Comparison of ENCODE assay signal across 24 cellular contexts in genomic region chr4:3361896-3362295, GRCh38.
A peak's percentile ranks its signal among the peaks of the same experiment; 100 is the strongest.
DNase-seq lines count a peak whose midpoint lies in the region; ATAC-seq and TF ChIP-seq lines count a peak whose summit lies in the region.
"Had no signal": no experiment of that assay in that cellular context is flagged by ENCODE, and none has a peak within 500 bp of the region (broad histone marks: within the 10 kb centered on the region; RNA-seq: fewer than 3 reads in every experiment).

No MANE protein-coding gene starts in this region.

- H3K27ac Mint-ChIP-seq in activated CD8-positive, alpha-beta memory T cell treated with anti-CD3 and anti-CD28 coated beads, Interleukin-2, amount 10 ng/mL, durations not matched to agents 7 days and 5 days = no peak overlapping the region
- H3K27ac Mint-ChIP-seq in brain = peak overlapping the region in 4 of 5 experiments; percentile 12 to 63 (median 34)
- peak overlapping the region; percentile 64 for H3K27ac Mint-ChIP-seq in nephron progenitor cell

- TF ChIP-seq EP300 in stomach (IDR thresholded peaks at IDR 0.05) = no peak

- peak; percentile 38 for DNase-seq in activated CD8-positive, alpha-beta memory T cell treated with anti-CD3 and anti-CD28 coated beads, Interleukin-2, amount 10 ng/mL, durations not matched to agents 7 days and 5 days
- DNase-seq in activated CD8-positive, alpha-beta memory T cell treated with anti-CD3 and anti-CD28 coated beads, Interleukin-2, amount 50 U/mL, for 4 hours = no peak
- DNase-seq in nephron progenitor cell (no peak), stomach (peak; percentile 11), occipital lobe (lab: John Stamatoyannopoulos, UW) (no peak)
- DNase-seq in activated CD4-positive, alpha-beta T cell treated with anti-CD3 and anti-CD28 coated beads, Interleukin-2, amount 50 U/mL, for 1 hour = no peak
- DNase-seq: 8988T; BE2C; Calu3; CD4-positive, alpha-beta memory T cell; EL; GM23248; MM.1S; NCI-H1105 treated with DMSO at 0.1 percent for 48 hours; NCI-H187; NCI-H2107; NCI-H510A; NCI-H748 treated with DMSO at 0.1 percent for 48 hours; NK-92 treated with Interleukin-12 subunit alpha and Interleukin-12 subunit beta, amount 100 ng/mL, for 24 hours; Right ventricle myocardium superior had no signal

- H3K4me3 Mint-ChIP-seq in activated CD8-positive, alpha-beta memory T cell treated with anti-CD3 and anti-CD28 coated beads, Interleukin-2, amount 10 ng/mL, durations not matched to agents 7 days and 5 days = no peak overlapping the region
- H3K4me3 Mint-ChIP-seq in brain = no peak overlapping the region
- H3K4me3 Mint-ChIP-seq in nephron progenitor cell = no peak overlapping the region

- WGBS in stomach, 5 donors = 92 to 98% (median 93%) methylated on average over 12 of the region's 12 CpGs

- peaks cover 12% of the 10 kb centered on the region for H3K27me3 Mint-ChIP-seq in activated CD8-positive, alpha-beta memory T cell treated with anti-CD3 and anti-CD28 coated beads, Interleukin-2, amount 10 ng/mL, durations not matched to agents 7 days and 5 days
- H3K27me3 Mint-ChIP-seq in brain (no peaks in the 10 kb centered on the region), nephron progenitor cell (ENCODE audit: low read depth, poor library complexity) (peaks cover 4% of the 10 kb centered on the region)

- no peak overlapping the region for H3K27ac ChIP-seq in stomach
- H3K27ac ChIP-seq: GM23248 had no signal

- H3K4me1 Mint-ChIP-seq in activated CD8-positive, alpha-beta memory T cell treated with anti-CD3 and anti-CD28 coated beads, Interleukin-2, amount 10 ng/mL, durations not matched to agents 7 days and 5 days = no peaks in the 10 kb centered on the region
- peaks cover 67% of the 10 kb centered on the region for H3K4me1 Mint-ChIP-seq in brain
- H3K4me1 Mint-ChIP-seq in nephron progenitor cell = peaks cover 70% of the 10 kb centered on the region

- TF ChIP-seq CTCF in brain (conservative IDR thresholded peaks at IDR 0.05) (no peak), nephron progenitor cell (IDR thresholded peaks at IDR 0.05) (no peak), stomach (IDR thresholded peaks at IDR 0.05) (no peak)

- CTCF ChIA-PET in activated CD8-positive, alpha-beta memory T cell treated with anti-CD3 and anti-CD28 coated beads, Interleukin-2, amount 10 ng/mL, durations not matched to agents 7 days and 5 days (lab: Charles Lee) = no interaction called here

- no peaks in the 10 kb centered on the region for H3K36me3 Mint-ChIP-seq in activated CD8-positive, alpha-beta memory T cell treated with anti-CD3 and anti-CD28 coated beads, Interleukin-2, amount 10 ng/mL, durations not matched to agents 7 days and 5 days
- H3K36me3 Mint-ChIP-seq in brain (peaks cover 19% of the 10 kb centered on the region), nephron progenitor cell (ENCODE audit: low read depth) (peaks cover 17% of the 10 kb centered on the region)
- H3K36me3 Mint-ChIP-seq: CD4-positive, alpha-beta memory T cell had no signal

- intact Hi-C loops in stomach (cut with DNase I; ENCODE audit: low total_unique reads) = no loop called here

- no peak for TF ChIP-seq POLR2A in stomach (IDR thresholded peaks at IDR 0.05)

- no peaks in the 10 kb centered on the region for H3K9me3 Mint-ChIP-seq in activated CD8-positive, alpha-beta memory T cell treated with anti-CD3 and anti-CD28 coated beads, Interleukin-2, amount 10 ng/mL, durations not matched to agents 7 days and 5 days (ENCODE audit: low read depth)
- H3K9me3 Mint-ChIP-seq in brain = peaks cover 12 to 15% (median 14%) of the 10 kb centered on the region in 5 experiments
- H3K9me3 Mint-ChIP-seq in nephron progenitor cell = peaks cover 17% of the 10 kb centered on the region

- no peaks in the 10 kb centered on the region for H3K9me3 ChIP-seq in stomach
- H3K9me3 ChIP-seq: BE2C had no signal

- H3K36me3 ChIP-seq in stomach = no peaks in the 10 kb centered on the region
- H3K36me3 ChIP-seq: BE2C had no signal

- H3K4me3 ChIP-seq in stomach = no peak overlapping the region
- H3K4me3 ChIP-seq: GM12878, GM23248 had no signal

- peaks cover 0 to 3% (median 0%) of the 10 kb centered on the region in 4 donors for H3K4me1 ChIP-seq in stomach
- H3K4me1 ChIP-seq: BE2C had no signal

- no peak for ATAC-seq in activated CD8-positive, alpha-beta memory T cell treated with anti-CD3 and anti-CD28 coated beads, Interleukin-2, amount 10 ng/mL, durations not matched to agents 7 days and 5 days
- ATAC-seq in HG03571 (IDR thresholded peaks at IDR 0.05; ENCODE audit: unreplicated experiment) = no peak
- ATAC-seq: GM12878, HCT116 had no signal

- H3K27me3 ChIP-seq in stomach = no peaks in the 10 kb centered on the region
- H3K27me3 ChIP-seq: BE2C had no signal

Comparison
In these comparisons a context has a peak if more than half of its experiments do, and no peak if none do; other contexts are left out.
1. DNase-seq: peak in activated CD8-positive, alpha-beta memory T cell treated with anti-CD3 and anti-CD28 coated beads, Interleukin-2, amount 10 ng/mL, durations not matched to agents 7 days and 5 days (single experiment) and stomach (single experiment); none in activated CD8-positive, alpha-beta memory T cell treated with anti-CD3 and anti-CD28 coated beads, Interleukin-2, amount 50 U/mL, for 4 hours (single experiment), nephron progenitor cell (single experiment), activated CD4-positive, alpha-beta T cell treated with anti-CD3 and anti-CD28 coated beads, Interleukin-2, amount 50 U/mL, for 1 hour (single experiment) and occipital lobe (single experiment).